ENCODE assay signal across 8 cellular contexts in genomic region chr17:29645516-29646051, GRCh38. TPM values are rescaled to one million over a fixed set of nuclear protein-coding genes. Genes with fewer than 3 reads are reported as not detected.
DNase-seq lines count a peak whose midpoint lies in the region; ATAC-seq, FAIRE-seq and TF ChIP-seq lines count a peak whose summit lies in the region.

No MANE protein-coding gene starts in this region.

- H3K36me3 ChIP-seq in esophagus squamous epithelium (peaks cover 0 to 33% (median 0%) of the 10 kb centered on the region in 3 donors), pancreas (no peaks in the 10 kb centered on the region)

- H3K4me3 ChIP-seq in esophagus squamous epithelium (no peak overlapping the region), pancreas (no peak overlapping the region)

- ATAC-seq in pancreas = peak in 3 of 4 donors; percentile 50 to 63 (median 62)
- no peak for ATAC-seq in HG02678 (IDR thresholded peaks at IDR 0.05; ENCODE audit: unreplicated experiment)

- no peaks in the 10 kb centered on the region for H3K27me3 ChIP-seq in esophagus squamous epithelium
- no peaks in the 10 kb centered on the region for H3K27me3 ChIP-seq in pancreas

- H3K27ac ChIP-seq in esophagus squamous epithelium = peak overlapping the region; percentile 47 to 88 (median 84)
- H3K27ac ChIP-seq in pancreas = no peak overlapping the region

- DNase-seq in Ammon's horn (ENCODE audit: low spot score) (peak; percentile 46), OCI-M1 (lab: John Stamatoyannopoulos, UW) (peak; percentile 89), esophagus squamous epithelium (lab: John Stamatoyannopoulos, UW) (no peak), pancreas (peak in 1 of 6 donors; percentile 12), NCI-H748 (lab: John Stamatoyannopoulos, UW; ENCODE audit: unreplicated experiment) (no peak), urothelium cell line (ENCODE audit: low spot score) (no peak), OCI-M2 (lab: John Stamatoyannopoulos, UW; ENCODE audit: unreplicated experiment) (no peak)

- TF ChIP-seq CTCF in esophagus squamous epithelium (IDR thresholded peaks at IDR 0.05) (no peak), pancreas (IDR thresholded peaks at IDR 0.05) (no peak)

- H3K4me1 ChIP-seq in esophagus squamous epithelium (peaks cover 11 to 61% (median 28%) of the 10 kb centered on the region in 3 donors), pancreas (no peaks in the 10 kb centered on the region)

- H3K9me3 ChIP-seq in esophagus squamous epithelium (no peaks in the 10 kb centered on the region), pancreas (no peaks in the 10 kb centered on the region)

- whole genome bisulfite sequencing in esophagus squamous epithelium, 2 donors = 53 to 55% methylated on average over 5 of the region's 5 CpGs
- WGBS in pancreas, 2 donors = 73 to 79% methylated on average over 5 of the region's 5 CpGs

- FAIRE-seq in pancreas (lab: Jason Lieb, UNC) (no peak), urothelium cell line (lab: Jason Lieb, UNC) (no peak)

- intact Hi-C loops in esophagus squamous epithelium (cut with DNase I) = no loop called here
- intact Hi-C loops in pancreas (cut with DNase I) = loop anchor here in 1 of 3 donors (10.0 kb wide), 1 partner anchor 129 kb away; no protein-coding TSS in a partner anchor

- TF ChIP-seq POLR2A in esophagus squamous epithelium (IDR thresholded peaks at IDR 0.05) = no peak

RNA-seq across cellular contexts. Expression of gene CORO6, which starts 22.9 kb away (rescaled TPM):
- total RNA-seq in esophagus squamous epithelium (10 to 100 TPM in 1 of 4 donors, 1 to 10 TPM in 3; 2.0 to 39.9 (median 6.5) TPM), pancreas (1 to 10 TPM in 1 of 6 donors, under 1 TPM in 5; 0.20 to 1.9 (median 0.53) TPM)
- polyA plus RNA-seq in pancreas = 1 to 10 TPM; 3.7 to 4.4 TPM

RNA-seq across cellular contexts. Expression of gene ANKRD13B, which starts 52.7 kb away (rescaled TPM):
- 10 to 100 TPM in 2 of 4 donors, 1 to 10 TPM in 2; 3.3 to 18.7 (median 10.2) TPM for total RNA-seq in esophagus squamous epithelium
- total RNA-seq in pancreas = 1 to 10 TPM; 1.0 to 5.8 (median 2.8) TPM
- polyA plus RNA-seq in pancreas = 1 to 10 TPM; 5.0 to 5.8 TPM

RNA-seq across cellular contexts. Expression of gene GIT1, which starts 56.1 kb away (rescaled TPM):
- total RNA-seq in esophagus squamous epithelium (10 to 100 TPM; 24.0 to 45.4 (median 29.6) TPM), pancreas (10 to 100 TPM; 15.1 to 24.1 (median 18.0) TPM)
- polyA plus RNA-seq in pancreas = 10 to 100 TPM; 26.4 to 27.6 TPM

Comparison
In these comparisons a context has a peak if more than half of its experiments do, and no peak if none do; other contexts are left out.
1. DNase-seq: peak in Ammon's horn (single experiment) and OCI-M1 (single experiment); none in esophagus squamous epithelium (single experiment), NCI-H748 (single experiment), urothelium cell line (single experiment) and OCI-M2 (single experiment).
2. H3K27ac ChIP-seq: peak in esophagus squamous epithelium (4 of 4); none in pancreas (0 of 4).